In the genomic region with DNA sequence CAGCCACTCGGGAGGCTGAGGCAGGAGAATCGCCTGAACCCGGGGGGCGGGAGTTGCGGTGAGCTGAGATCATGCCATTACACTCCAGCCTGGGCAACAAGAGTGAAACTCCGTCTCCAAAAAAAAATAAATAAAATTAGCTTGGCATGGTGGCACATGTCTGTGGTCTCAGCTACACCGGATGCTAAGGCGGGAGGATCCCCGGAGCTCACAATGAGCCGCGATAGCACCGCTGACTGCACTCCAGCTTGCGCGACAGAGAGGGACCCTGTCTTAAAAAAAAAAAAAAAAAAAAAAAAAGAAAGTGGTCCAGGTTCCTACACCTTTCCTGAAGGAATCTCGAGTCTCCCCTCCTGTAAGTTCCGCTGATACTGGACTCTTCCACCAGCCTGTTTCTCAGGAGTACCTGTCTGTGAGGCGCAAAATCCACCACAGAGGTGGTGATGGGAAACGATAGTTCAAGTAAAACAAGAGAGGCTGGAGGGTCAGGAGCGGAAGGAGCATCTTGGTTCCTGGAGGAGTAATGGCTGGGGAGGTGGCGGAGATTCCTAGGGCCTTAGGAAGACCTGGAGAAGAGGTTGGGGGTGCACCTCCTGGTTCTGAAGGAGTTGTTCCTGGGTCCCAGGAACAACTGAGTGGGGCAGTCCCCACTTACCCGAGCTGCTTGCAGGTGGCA, we compare ENCODE assay signal across 8 cellular contexts. TPM values are rescaled to one million over a fixed set of nuclear protein-coding genes. Genes with fewer than 3 reads are reported as not detected.
A peak's percentile ranks its signal among the peaks of the same experiment; 100 is the strongest.
DNase-seq lines count a peak whose midpoint lies in the region; ATAC-seq and TF ChIP-seq lines count a peak whose summit lies in the region.

No MANE protein-coding gene starts in this region.

- H3K9me3 ChIP-seq in BLaER1: no peaks in the 10 kb centered on the region
- H3K9me3 ChIP-seq in MG63: no peaks in the 10 kb centered on the region

- no peak for DNase-seq in MG63
- no peak for DNase-seq in coronary artery (ENCODE audit: low spot score)
- no peak for DNase-seq in natural killer cell
- no peak for DNase-seq in CD1c-positive myeloid dendritic cell (ENCODE audit: extremely low spot score)
- no peak for DNase-seq in NK-92 treated with Interleukin-12 subunit alpha and Interleukin-12 subunit beta, amount 100 ng/mL, for 24 hours (lab: John Stamatoyannopoulos, UW)
- DNase-seq in NCI-H2029 (lab: John Stamatoyannopoulos, UW): no peak
- no peak for DNase-seq in NCI-H345 (lab: John Stamatoyannopoulos, UW)

- H3K4me2 ChIP-seq in BLaER1: peak overlapping the region; percentile 96

- H3K9me3 Mint-ChIP-seq in natural killer cell: no peaks in the 10 kb centered on the region

- no peaks in the 10 kb centered on the region for H3K36me3 Mint-ChIP-seq in natural killer cell

- peaks cover 16% of the 10 kb centered on the region for H3K36me3 ChIP-seq in BLaER1
- no peaks in the 10 kb centered on the region for H3K36me3 ChIP-seq in MG63

- H3K9ac ChIP-seq in BLaER1: peak overlapping the region; percentile 77

- ATAC-seq in natural killer cell: peak in 2 of 3 donors; percentile 44 to 48

- H4K20me1 ChIP-seq in BLaER1: no peaks in the 10 kb centered on the region

- peaks cover 12 to 15% of the 10 kb centered on the region in 2 donors for H3K4me1 Mint-ChIP-seq in natural killer cell

- peak overlapping the region; percentile 80 for H3K4me3 Mint-ChIP-seq in natural killer cell

- peaks cover 9 to 32% of the 10 kb centered on the region in 2 donors for H3K27me3 Mint-ChIP-seq in natural killer cell (ENCODE audit: low read depth in 2 of 2)

- no peak overlapping the region for H3K27ac Mint-ChIP-seq in natural killer cell

- TF ChIP-seq CTCF in coronary artery (IDR thresholded peaks at IDR 0.05) (no peak), natural killer cell (IDR thresholded peaks at IDR 0.05) (no peak)

- H3K27me3 ChIP-seq in BLaER1: peaks cover 30% of the 10 kb centered on the region
- no peaks in the 10 kb centered on the region for H3K27me3 ChIP-seq in MG63

- H3K4me3 ChIP-seq in BLaER1: peak overlapping the region; percentile 76
- H3K4me3 ChIP-seq in MG63: peak overlapping the region; percentile 24
- H3K4me3 ChIP-seq in coronary artery: peak overlapping the region; percentile 66

- H3K4me1 ChIP-seq in BLaER1: peaks cover 72% of the 10 kb centered on the region

- peak overlapping the region; percentile 56 for H3K27ac ChIP-seq in BLaER1
- H3K27ac ChIP-seq in coronary artery: no peak overlapping the region

- intact Hi-C loops in natural killer cell (cut with micrococcal nuclease): no loop called here

RNA-seq across cellular contexts. Expression of a gene that starts 0.5 kb away (rescaled TPM):
- total RNA-seq in MG63 (2014; rRNA removed; shearing (Covaris generic); ENCODE audit: low replicate concordance): 0.07 and 0.16 TPM in 2 replicates
- under 1 TPM in 1 of 3 donors, not detected in 2; 0.18 TPM for total RNA-seq in natural killer cell

RNA-seq across cellular contexts. Expression of a gene that starts 3.4 kb away (rescaled TPM):
- not detected in 2 replicates for total RNA-seq in MG63 (2014; rRNA removed; shearing (Covaris generic); ENCODE audit: low replicate concordance)
- total RNA-seq in natural killer cell: not detected

RNA-seq across cellular contexts. Expression of a gene that starts 5.3 kb away (rescaled TPM):
- not detected in 2 replicates for total RNA-seq in MG63 (2014; rRNA removed; shearing (Covaris generic); ENCODE audit: low replicate concordance)
- not detected for total RNA-seq in natural killer cell

RNA-seq across cellular contexts. Expression of a gene that starts 11.6 kb away (rescaled TPM):
- 0.72 TPM in 1 of 2 replicates, not detected in the other for total RNA-seq in MG63 (2014; rRNA removed; shearing (Covaris generic); ENCODE audit: low replicate concordance)
- total RNA-seq in natural killer cell: not detected

RNA-seq across cellular contexts. Expression of a gene that starts 32.4 kb away (rescaled TPM):
- 0.79 TPM in 1 of 2 replicates, not detected in the other for total RNA-seq in MG63 (2014; rRNA removed; shearing (Covaris generic); ENCODE audit: low replicate concordance)
- total RNA-seq in natural killer cell: 1 to 10 TPM in 1 of 3 donors, under 1 TPM in 2; 0.56 to 1.2 (median 0.98) TPM

Comparison
In these comparisons a context has a peak if more than half of its experiments do, and no peak if none do; other contexts are left out.
1. H3K4me3 ChIP-seq: peak in every context shown above with its lines; median percentile 76 in BLaER1; 66 in coronary artery; 24 in MG63.